11 cellular contexts compared by ENCODE assay signal in genomic region chr5:131279209-131279608, GRCh38. TPM values are rescaled to one million over a fixed set of nuclear protein-coding genes. Genes with fewer than 3 reads are reported as not detected.
DNase-seq lines count a peak whose midpoint lies in the region; ATAC-seq and TF ChIP-seq lines count a peak whose summit lies in the region.
"Had no signal": no experiment of that assay in that cellular context is flagged by ENCODE, and none has a peak within 500 bp of the region (broad histone marks: within the 10 kb centered on the region; RNA-seq: fewer than 3 reads in every experiment).

No MANE protein-coding gene starts in this region.

- POLR2A ChIA-PET in naive thymus-derived CD4-positive, alpha-beta T cell (lab: Charles Lee): interaction anchor here (1.9 to 10.7 kb wide), 5 partner anchors 14 to 99 kb away, joined by 5 to 176 read pairs (median 8); partner anchors contain the start of gene CDC42SE2

- peaks cover 0 to 54% (median 9%) of the 10 kb centered on the region in 5 donors for H3K36me3 Mint-ChIP-seq in naive thymus-derived CD4-positive, alpha-beta T cell

- DNase-seq in Peyer's patch (no peak), NCI-H2196 treated with DMSO at 0.1 percent for 48 hours (lab: John Stamatoyannopoulos, UW; ENCODE audit: unreplicated experiment) (no peak), mesenteric fat pad (ENCODE audit: low spot score) (no peak), NCI-H1694 (lab: John Stamatoyannopoulos, UW) (no peak), BE2C (no peak)
- DNase-seq in naive thymus-derived CD4-positive, alpha-beta T cell: no peak
- DNase-seq: occipital lobe; stimulated activated CD4-positive, alpha-beta T cell treated with anti-CD3 and anti-CD28 coated beads, Interleukin-2, amount 100 ng/mL, for 48 hours; upper lobe of left lung had no signal

- H3K4me3 ChIP-seq in Peyer's patch: no peak overlapping the region
- no peak overlapping the region for H3K4me3 ChIP-seq in naive thymus-derived CD4-positive, alpha-beta T cell (ENCODE audit: low read length)
- no peak overlapping the region for H3K4me3 ChIP-seq in BE2C (ENCODE audit: low read depth, low read length)
- H3K4me3 ChIP-seq: upper lobe of left lung had no signal

- no peak for TF ChIP-seq POLR2A in Peyer's patch (IDR thresholded peaks at IDR 0.05)

- TF ChIP-seq CTCF in Peyer's patch (IDR thresholded peaks at IDR 0.05) (no peak), BE2C (IDR thresholded peaks at IDR 0.05; ENCODE audit: low read depth, low read length) (no peak)

- peak overlapping the region in 3 of 4 donors; percentile 19 to 67 (median 27) for H3K27ac ChIP-seq in Peyer's patch
- H3K27ac ChIP-seq in naive thymus-derived CD4-positive, alpha-beta T cell (ENCODE audit: low read depth, low read length): peak overlapping the region; percentile 80

- H3K9me3 ChIP-seq in Peyer's patch: no peaks in the 10 kb centered on the region
- H3K9me3 ChIP-seq in naive thymus-derived CD4-positive, alpha-beta T cell (ENCODE audit: control insufficient read depth in 2 of 3, low read length in 3 of 3): no peaks in the 10 kb centered on the region
- H3K9me3 ChIP-seq in BE2C: no peaks in the 10 kb centered on the region
- H3K9me3 ChIP-seq: upper lobe of left lung had no signal

- H3K27me3 Mint-ChIP-seq in naive thymus-derived CD4-positive, alpha-beta T cell: peaks cover 0 to 3% (median 0%) of the 10 kb centered on the region in 5 donors

- peak overlapping the region; percentile 82 to 98 (median 94) for H3K27ac Mint-ChIP-seq in naive thymus-derived CD4-positive, alpha-beta T cell

- CTCF ChIA-PET in naive thymus-derived CD4-positive, alpha-beta T cell (lab: Charles Lee): interaction anchor here (0.7 to 1.3 kb wide), 3 partner anchors 10 to 73 kb away, joined by 3 read pairs; no protein-coding TSS in a partner anchor

- ATAC-seq in GM18502 (IDR thresholded peaks at IDR 0.05; ENCODE audit: poor library complexity, unreplicated experiment) (peak; percentile 37), GM21619 (IDR thresholded peaks at IDR 0.05; ENCODE audit: unreplicated experiment) (peak; percentile 24)
- no peak for ATAC-seq in naive thymus-derived CD4-positive, alpha-beta T cell

- H3K36me3 ChIP-seq in Peyer's patch: no peaks in the 10 kb centered on the region
- peaks cover 0 to 5% (median 0%) of the 10 kb centered on the region in 3 experiments for H3K36me3 ChIP-seq in naive thymus-derived CD4-positive, alpha-beta T cell (ENCODE audit: control insufficient read depth in 2 of 3, insufficient read depth in 3 of 3, low read length in 3 of 3)
- H3K36me3 ChIP-seq in BE2C: no peaks in the 10 kb centered on the region
- H3K36me3 ChIP-seq: upper lobe of left lung had no signal

- H3K27me3 ChIP-seq in Peyer's patch (no peaks in the 10 kb centered on the region), BE2C (no peaks in the 10 kb centered on the region)
- H3K27me3 ChIP-seq in naive thymus-derived CD4-positive, alpha-beta T cell (ENCODE audit: control insufficient read depth in 2 of 2, insufficient read depth in 2 of 2, low read length in 2 of 2): no peaks in the 10 kb centered on the region
- H3K27me3 ChIP-seq: upper lobe of left lung had no signal

- H3K4me3 Mint-ChIP-seq in naive thymus-derived CD4-positive, alpha-beta T cell: peak overlapping the region; percentile 70 to 87 (median 80)

- peaks cover 0 to 19% (median 0%) of the 10 kb centered on the region in 11 donors for H3K9me3 Mint-ChIP-seq in naive thymus-derived CD4-positive, alpha-beta T cell

- intact Hi-C loops in naive thymus-derived CD4-positive, alpha-beta T cell (cut with micrococcal nuclease): loop anchor here in 1 of 2 donors (10.0 kb wide), 1 partner anchor 1216 kb away; the partner anchor contains the start of gene IRF1

- H3K4me1 ChIP-seq in Peyer's patch (peaks cover 8 to 28% (median 10%) of the 10 kb centered on the region in 4 donors), BE2C (no peaks in the 10 kb centered on the region)
- peaks cover 67 to 84% of the 10 kb centered on the region in 2 donors for H3K4me1 ChIP-seq in naive thymus-derived CD4-positive, alpha-beta T cell (ENCODE audit: control insufficient read depth in 2 of 2, insufficient read depth in 2 of 2, low read length in 2 of 2)

- H3K4me1 Mint-ChIP-seq in naive thymus-derived CD4-positive, alpha-beta T cell: peaks cover 39 to 93% (median 80%) of the 10 kb centered on the region in 7 donors

RNA-seq across cellular contexts. Expression of gene CDC42SE2, which starts 15.4 kb away (rescaled TPM):
- total RNA-seq in Peyer's patch (100 to 1,000 TPM in 2 of 4 donors, 10 to 100 TPM in 2; 49.9 to 125 (median 91.4) TPM), mesenteric fat pad (23.3 TPM)
- 100 to 1,000 TPM; 143 to 265 (median 215) TPM for total RNA-seq in naive thymus-derived CD4-positive, alpha-beta T cell
- polyA plus RNA-seq in naive thymus-derived CD4-positive, alpha-beta T cell: 100 to 1,000 TPM; 348 to 482 TPM
- polyA plus RNA-seq in BE2C (2012; ENCODE audit: insufficient read depth, insufficient read length, low read depth): 9.1 TPM
